ENCODE assay signal across 1 cellular context in genomic region chr2:85767803-85768665, GRCh38.
TF ChIP-seq lines count a peak whose summit lies in the region.

No MANE protein-coding gene starts in this region.

TF ChIP-seq in GM23338, 12 proteins besides CTCF, POLR2A, EP300 and RAD21 (continued from another document):
- no peak for TF ChIP-seq ZNF462 (CRISPR knock-in tag; IDR thresholded peaks at IDR 0.05)
